7 cellular contexts compared by ENCODE assay signal in genomic region chr19:1406818-1407661, GRCh38. TPM values are rescaled to one million over a fixed set of nuclear protein-coding genes. Genes with fewer than 3 reads are reported as not detected.
A peak's percentile ranks its signal among the peaks of the same experiment; 100 is the strongest.
DNase-seq lines count a peak whose midpoint lies in the region; ATAC-seq, FAIRE-seq and TF ChIP-seq lines count a peak whose summit lies in the region.

DAZAP1 (plus strand) TSS chr19:1407586; CDS start chr19:1407774, 188 bp downstream.

- no peaks in the 10 kb centered on the region for H3K9me3 Mint-ChIP-seq in T-helper 2 cell treated with Interferon-gamma antibody and Interleukin-4, amounts not matched to agents 5 μg/mL and 100 μg/mL, for 36 hours
- H3K9me3 Mint-ChIP-seq in astrocyte (ENCODE audit: unreplicated experiment) = no peaks in the 10 kb centered on the region

- peaks cover 2% of the 10 kb centered on the region for H3K27me3 Mint-ChIP-seq in T-helper 2 cell treated with Interferon-gamma antibody and Interleukin-4, amounts not matched to agents 5 μg/mL and 100 μg/mL, for 36 hours (ENCODE audit: low read depth)
- no peaks in the 10 kb centered on the region for H3K27me3 Mint-ChIP-seq in astrocyte (ENCODE audit: low read depth, unreplicated experiment)

- peak within 1 kb of the TSS; percentile 96 for H3K4me2 ChIP-seq in astrocyte (ENCODE audit: low read length)

- FAIRE-seq in astrocyte (lab: Jason Lieb, UNC) = no peak

- H3K9ac ChIP-seq in astrocyte (ENCODE audit: low read length) = peak within 1 kb of the TSS; percentile 93

- peaks cover 36% of the 10 kb centered on the region for H4K20me1 ChIP-seq in astrocyte (ENCODE audit: insufficient read depth, low read length)

- no peaks in the 10 kb centered on the region for H3K36me3 ChIP-seq in astrocyte (ENCODE audit: insufficient read depth, low read length)

- H3K27me3 ChIP-seq in astrocyte (ENCODE audit: insufficient read depth, low read length) = no peaks in the 10 kb centered on the region

- DNase-seq in NCI-H1930 (lab: John Stamatoyannopoulos, UW) (peak; percentile 93 to 99), astrocyte (ENCODE audit: low read depth) (peak; percentile 90), hepatic stellate cell (ENCODE audit: low spot score) (peak; percentile 98), renal cortical epithelial cell (ENCODE audit: low read depth) (peak; percentile 86)
- peak; percentile 100 for DNase-seq in T-helper 2 cell treated with Interferon-gamma antibody and Interleukin-4, amounts not matched to agents 5 μg/mL and 100 μg/mL, for 36 hours (ENCODE audit: low spot score)

- peaks cover 32% of the 10 kb centered on the region for H3K4me1 Mint-ChIP-seq in T-helper 2 cell treated with Interferon-gamma antibody and Interleukin-4, amounts not matched to agents 5 μg/mL and 100 μg/mL, for 36 hours (ENCODE audit: low read depth)
- H3K4me1 Mint-ChIP-seq in astrocyte (ENCODE audit: low read depth, unreplicated experiment) = peaks cover 29% of the 10 kb centered on the region

- peaks cover 45% of the 10 kb centered on the region for H3K79me2 ChIP-seq in astrocyte (ENCODE audit: insufficient read depth, low read length)

- H3K27ac ChIP-seq in astrocyte (ENCODE audit: low read depth, low read length) = peak within 1 kb of the TSS; percentile 87

- H3K4me3 Mint-ChIP-seq in T-helper 2 cell treated with Interferon-gamma antibody and Interleukin-4, amounts not matched to agents 5 μg/mL and 100 μg/mL, for 36 hours = peak within 1 kb of the TSS; percentile 98
- peak within 1 kb of the TSS; percentile 80 for H3K4me3 Mint-ChIP-seq in astrocyte (ENCODE audit: unreplicated experiment)

- H3K4me3 ChIP-seq in astrocyte (ENCODE audit: insufficient read depth, low read depth, low read length) = peak within 1 kb of the TSS; percentile 84

- peak within 1 kb of the TSS; percentile 84 for H3K27ac Mint-ChIP-seq in T-helper 2 cell treated with Interferon-gamma antibody and Interleukin-4, amounts not matched to agents 5 μg/mL and 100 μg/mL, for 36 hours
- H3K27ac Mint-ChIP-seq in astrocyte (ENCODE audit: unreplicated experiment) = peak within 1 kb of the TSS; percentile 84

- ATAC-seq in GM18499 (IDR thresholded peaks at IDR 0.05; ENCODE audit: insufficient read depth, unreplicated experiment) (peak; percentile 45), HG02970 (IDR thresholded peaks at IDR 0.05; ENCODE audit: low FRiP score, unreplicated experiment) (peak; percentile 81)

- H3K9me3 ChIP-seq in astrocyte (ENCODE audit: insufficient read depth, low read depth, low read length) = no peaks in the 10 kb centered on the region

- TF ChIP-seq CTCF in astrocyte (IDR thresholded peaks at IDR 0.05; ENCODE audit: insufficient read depth, low read depth, low read length) = peak; percentile 39

- H3K4me1 ChIP-seq in astrocyte (ENCODE audit: insufficient read depth, low read length) = peaks cover 35% of the 10 kb centered on the region

- peaks cover 27% of the 10 kb centered on the region for H3K36me3 Mint-ChIP-seq in T-helper 2 cell treated with Interferon-gamma antibody and Interleukin-4, amounts not matched to agents 5 μg/mL and 100 μg/mL, for 36 hours (ENCODE audit: low read depth)
- H3K36me3 Mint-ChIP-seq in astrocyte (ENCODE audit: low read depth, unreplicated experiment) = peaks cover 4% of the 10 kb centered on the region

- H2AFZ ChIP-seq in astrocyte (ENCODE audit: low read depth, low read length) = peak within 1 kb of the TSS; percentile 80

RNA-seq across cellular contexts. Expression of gene DAZAP1, which starts in this region (rescaled TPM):
- 94.7 and 108 TPM in 2 replicates for total RNA-seq in astrocyte
- 49.2 and 96.9 TPM in 2 replicates for total RNA-seq in renal cortical epithelial cell

Comparison
In these comparisons a context has a peak if more than half of its experiments do, and no peak if none do; other contexts are left out.
1. Peak in every context shown above with its lines: DNase-seq, ATAC-seq, H3K4me3 ChIP-seq and H3K27ac ChIP-seq.